ENCODE assay signal across 8 cellular contexts in the genomic region with DNA sequence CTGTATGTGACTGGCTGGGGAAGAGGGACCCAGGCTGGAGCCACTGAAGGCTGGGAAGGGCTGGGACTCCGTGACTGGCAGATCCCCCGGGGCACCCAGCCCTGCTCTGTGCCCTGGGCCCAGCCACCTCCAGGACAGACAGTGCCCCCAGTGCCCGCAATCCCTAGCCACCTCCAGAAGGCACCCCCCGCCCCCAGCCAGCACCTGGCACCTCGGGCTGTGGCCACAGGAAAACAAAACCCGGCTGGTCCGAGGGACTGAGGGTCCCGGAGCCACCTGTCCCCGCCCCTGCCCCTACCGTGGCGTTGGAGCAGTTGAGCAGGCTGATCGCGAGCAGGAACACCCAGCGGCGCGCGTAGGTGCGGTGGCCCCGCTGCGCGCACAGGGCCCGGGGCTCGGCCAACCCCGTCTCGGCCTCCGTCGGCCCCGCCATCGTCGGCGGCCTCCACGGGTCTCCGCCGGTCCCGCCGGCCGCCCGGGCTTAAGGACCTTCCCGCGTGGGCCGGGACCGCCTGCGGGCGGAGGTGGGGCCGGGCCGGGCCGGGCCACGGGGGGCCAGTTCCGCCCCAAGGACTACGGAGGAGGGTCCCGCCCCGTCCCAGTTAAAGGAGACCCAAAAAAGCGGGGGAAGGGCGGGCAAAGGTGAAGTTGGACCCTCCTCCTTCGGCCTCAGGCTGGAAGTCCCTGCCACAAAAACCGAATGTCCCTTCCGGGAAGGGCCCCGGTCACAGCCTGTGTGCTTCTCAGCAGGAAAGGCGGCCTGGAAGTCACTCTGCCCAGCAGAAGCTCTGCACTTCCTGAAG. TPM values are rescaled to one million over a fixed set of nuclear protein-coding genes. Genes with fewer than 3 reads are reported as not detected.
A peak's percentile ranks its signal among the peaks of the same experiment; 100 is the strongest.
DNase-seq lines count a peak whose midpoint lies in the region; ATAC-seq and TF ChIP-seq lines count a peak whose summit lies in the region.

A gene (minus strand): TSS at position 457 of the 803 bp plus-strand sequence. CDS start 24 bp downstream, at position 433.

- H3K79me2 ChIP-seq in fibroblast of lung (ENCODE audit: control insufficient read depth, insufficient read depth, low read length) = no peaks in the 10 kb centered on the region

- H3K9me3 ChIP-seq in A673 (ENCODE audit: low read depth, low read length, poor library complexity, severe bottlenecking) (no peaks in the 10 kb centered on the region), IMR-90 (ENCODE audit: control insufficient read depth, insufficient read depth, low read length) (no peaks in the 10 kb centered on the region), fibroblast of lung (ENCODE audit: control insufficient read depth, insufficient read depth, low read depth, low read length) (no peaks in the 10 kb centered on the region)

- no peaks in the 10 kb centered on the region for H4K20me1 ChIP-seq in IMR-90 (ENCODE audit: insufficient read depth, low read length)
- no peaks in the 10 kb centered on the region for H4K20me1 ChIP-seq in fibroblast of lung (ENCODE audit: control insufficient read depth, extremely low read depth, insufficient read depth, low read length)

- H3K9ac ChIP-seq in IMR-90 (ENCODE audit: low read depth, low read length) (no peak within 1 kb of the TSS), fibroblast of lung (ENCODE audit: insufficient read depth, low read length) (no peak within 1 kb of the TSS)

- ATAC-seq in IMR-90 (ENCODE audit: low read depth) (no peak), naive B cell (ENCODE audit: low read depth in 2 of 2) (peak; percentile 60 to 66), HG03354 (IDR thresholded peaks at IDR 0.05; ENCODE audit: poor library complexity, severe bottlenecking, unreplicated experiment) (no peak)

- no peak within 1 kb of the TSS for H3K18ac ChIP-seq in IMR-90 (ENCODE audit: low read depth, low read length)

- no peaks in the 10 kb centered on the region for H3K36me3 ChIP-seq in A673 (ENCODE audit: insufficient read depth, low read length, poor library complexity, severe bottlenecking)
- H3K36me3 ChIP-seq in IMR-90 (ENCODE audit: control insufficient read depth, insufficient read depth, low read length) = no peaks in the 10 kb centered on the region
- H3K36me3 ChIP-seq in fibroblast of lung (ENCODE audit: control insufficient read depth, insufficient read depth, low read length) = no peaks in the 10 kb centered on the region

- H3K4me1 Mint-ChIP-seq in naive B cell = peaks cover 4 to 12% (median 8%) of the 10 kb centered on the region in 3 donors

- peaks cover 0 to 4% of the 10 kb centered on the region in 2 experiments; a peak in 1 of 4 replicates for H3K79me1 ChIP-seq in IMR-90 (ENCODE audit: low read depth in 1 of 2, low read length in 2 of 2)

- TF ChIP-seq RAD21 in IMR-90 (IDR thresholded peaks at IDR 0.05; ENCODE audit: low read length) = no peak

- in situ Hi-C loops in IMR-90 (cut with MboI; ENCODE audit: low sequenced_read_pairs) (no loop called here), KBM-7 (cut with MboI; ENCODE audit: low pct_unique_long_range_greater_than_20kb, low sequenced_read_pairs) (no loop called here)

- no peak within 1 kb of the TSS for H3K4me2 ChIP-seq in IMR-90 (ENCODE audit: low read depth, low read length)
- peak within 1 kb of the TSS; percentile 51 for H3K4me2 ChIP-seq in fibroblast of lung (ENCODE audit: extremely low read depth, insufficient read depth, low read length)

- H4K91ac ChIP-seq in IMR-90 (ENCODE audit: insufficient read depth, low read depth, low read length) = 0 out of 2 replicates have a peak within 1 kb of the TSS, but pooled peaks have one; percentile 78

- H2BK20ac ChIP-seq in IMR-90 (ENCODE audit: low read depth, low read length) = peak within 1 kb of the TSS; percentile 71; the same call in 1 of the 2 replicates

- peaks cover 9% of the 10 kb centered on the region for H3K9me1 ChIP-seq in IMR-90 (ENCODE audit: insufficient read depth, low read length)

- H3K27ac ChIP-seq in A673 (ENCODE audit: low read depth, low read length, poor library complexity, severe bottlenecking) = no peak within 1 kb of the TSS
- H3K27ac ChIP-seq in IMR-90 (ENCODE audit: insufficient read depth, low read length) = no peak within 1 kb of the TSS; the same call in 1 of the 2 replicates
- H3K27ac ChIP-seq in fibroblast of lung (ENCODE audit: insufficient read depth, low read length) = peak within 1 kb of the TSS; percentile 25

- peak within 1 kb of the TSS; percentile 72 for H2AFZ ChIP-seq in IMR-90 (replicated peaks; ENCODE audit: low read length, poor library complexity)
- peak within 1 kb of the TSS; percentile 62 for H2AFZ ChIP-seq in fibroblast of lung (ENCODE audit: low read length)

- H3K23ac ChIP-seq in IMR-90 (ENCODE audit: low read depth, low read length) = peak within 1 kb of the TSS; percentile 37; the same call in 1 of the 2 replicates

- H2BK15ac ChIP-seq in IMR-90 (ENCODE audit: low read depth, low read length) = no peak within 1 kb of the TSS

- no peaks in the 10 kb centered on the region for H3K9me3 Mint-ChIP-seq in naive B cell

- WGBS in IMR-90 (ENCODE audit: extremely low coverage in 2 of 2, insufficient read length in 1 of 2), 2 experiments = 26% methylated on average over 23 of the region's 59 CpGs; no CpG with 5 or more reads in 1 of the 2 experiments

- intact Hi-C loops in A673 (cut with micrococcal nuclease; ENCODE audit: unreplicated experiment) = no loop called here
- intact Hi-C loops in IMR-90 (cut with micrococcal nuclease) = no loop called here

- peaks cover 4% of the 10 kb centered on the region for H3K4me1 ChIP-seq in A673 (ENCODE audit: insufficient read depth, low read length, poor library complexity, severe bottlenecking)
- H3K4me1 ChIP-seq in IMR-90 (ENCODE audit: control insufficient read depth, insufficient read depth, low read length) = peaks cover 12% of the 10 kb centered on the region
- H3K4me1 ChIP-seq in fibroblast of lung (ENCODE audit: control insufficient read depth, extremely low read depth, insufficient read depth, low read length) = peaks cover 8% of the 10 kb centered on the region

- peak within 1 kb of the TSS; percentile 89 for H2BK5ac ChIP-seq in IMR-90 (ENCODE audit: low read depth, low read length, poor library complexity, severe bottlenecking)

- peak within 1 kb of the TSS; percentile 65 for H2AK5ac ChIP-seq in IMR-90 (ENCODE audit: low read depth, low read length)

- H4K5ac ChIP-seq in IMR-90 (ENCODE audit: low read depth, low read length) = peak within 1 kb of the TSS; percentile 72; the same call in 1 of the 2 replicates

- H2AK9ac ChIP-seq in IMR-90 (replicated peaks; ENCODE audit: low read depth, low read length, poor library complexity) = peak within 1 kb of the TSS; percentile 97

- peaks cover 0 to 31% (median 16%) of the 10 kb centered on the region in 3 donors for H3K27me3 Mint-ChIP-seq in naive B cell

- TF ChIP-seq CTCF in A673 (conservative IDR thresholded peaks at IDR 0.05; ENCODE audit: low read depth, low read length) = no peak
- TF ChIP-seq CTCF in IMR-90 (conservative IDR thresholded peaks at IDR 0.05; ENCODE audit: low read depth, low read length) = no peak
- no peak for TF ChIP-seq CTCF in fibroblast of lung (conservative IDR thresholded peaks at IDR 0.05 in 1 of 2, IDR thresholded peaks at IDR 0.05 in 1 of 2; ENCODE audit: low read depth in 1 of 2, low read length in 2 of 2)

- H3K4me3 ChIP-seq in A673 (ENCODE audit: low read depth, low read length, poor library complexity, severe bottlenecking) = peak within 1 kb of the TSS; percentile 35
- H3K4me3 ChIP-seq in IMR-90 (ENCODE audit: insufficient read depth, low read depth, low read length) = no peak within 1 kb of the TSS
- H3K4me3 ChIP-seq in fibroblast of lung (replicated peaks in 1 of 4; ENCODE audit: control extremely low read depth in 1 of 4, insufficient read depth in 1 of 4, low read depth in 3 of 4, low read length in 4 of 4) = peak within 1 kb of the TSS in 2 of 4 experiments; percentile 12 to 40

- H3K4ac ChIP-seq in IMR-90 (ENCODE audit: low read depth, low read length) = peak within 1 kb of the TSS; percentile 49

- H3K4me3 Mint-ChIP-seq in naive B cell = peak within 1 kb of the TSS in 7 of 8 donors; percentile 19 to 65 (median 42)

- H3K27ac Mint-ChIP-seq in naive B cell = peak within 1 kb of the TSS in 1 of 6 donors; percentile 62

- no peak for TF ChIP-seq POLR2A in IMR-90 (IDR thresholded peaks at IDR 0.05; ENCODE audit: low read depth, low read length)

- no peaks in the 10 kb centered on the region for H3K27me3 ChIP-seq in A673 (replicated peaks; ENCODE audit: insufficient read depth, low read depth, low read length, poor library complexity)
- peaks cover 9% of the 10 kb centered on the region for H3K27me3 ChIP-seq in IMR-90 (ENCODE audit: control insufficient read depth, insufficient read depth, low read length)
- H3K27me3 ChIP-seq in fibroblast of lung (ENCODE audit: control insufficient read depth, insufficient read depth, low read length) = no peaks in the 10 kb centered on the region

- peak within 1 kb of the TSS in 1 of 2 experiments; percentile 77; a peak in 2 of 4 replicates for H4K8ac ChIP-seq in IMR-90 (ENCODE audit: low read depth in 2 of 2, low read length in 2 of 2)

- no peak within 1 kb of the TSS for H3K56ac ChIP-seq in IMR-90 (ENCODE audit: extremely low read depth, insufficient read depth, low read length)

- POLR2A ChIA-PET in A673 (lab: Charles Lee; ENCODE audit: low non-redundant PET) = no interaction called here
- POLR2A ChIA-PET in IMR-90 (lab: Charles Lee; ENCODE audit: unreplicated experiment) = no interaction called here

- DNase-seq in A673 (ENCODE audit: low spot score) (no peak), IMR-90 (no peak), fibroblast of lung (ENCODE audit: low read depth in 2 of 2) (no peak), naive B cell (no peak), KBM-7 (no peak), cerebellar nuclear complex (lab: John Stamatoyannopoulos, UW) (no peak), KG1 (lab: John Stamatoyannopoulos, UW) (no peak)

- BruUV-seq in A673 (replicated peaks; lab: Mats Ljungman, UMichigan) (no TSS peak), IMR-90 (replicated peaks; lab: Mats Ljungman, UMichigan) (no TSS peak)

- peak within 1 kb of the TSS; percentile 94 for H3K14ac ChIP-seq in IMR-90 (replicated peaks; ENCODE audit: low read depth, low read length)

- H3K36me3 Mint-ChIP-seq in naive B cell = no peaks in the 10 kb centered on the region

- peak within 1 kb of the TSS; percentile 60; the same call in 1 of the 2 replicates for H2BK120ac ChIP-seq in IMR-90 (ENCODE audit: low read depth, low read length)

- dilution Hi-C loops in IMR-90 (cut with HindIII; ENCODE audit: low sequenced_read_pairs, unreplicated experiment) = no loop called here

- CTCF ChIA-PET in A673 (lab: Charles Lee) = no interaction called here
- CTCF ChIA-PET in IMR-90 (lab: Yijun Ruan, JAX) = interaction anchor here (0.6 kb wide), 1 partner anchor 1010 kb away, joined by 6 read pairs; no protein-coding TSS in a partner anchor

RNA-seq across cellular contexts. Expression of the gene that starts here (rescaled TPM):
- total RNA-seq in A673 (2021) (0.47 and 1.7 TPM in 2 replicates), IMR-90 (2012; rRNA removed) (under 0.01 TPM in 2 replicates), fibroblast of lung (3.9 and 5.1 TPM in 2 replicates)
- polyA plus RNA-seq in IMR-90 (2012; rRNA removed) (0.32 and 0.36 TPM in 2 replicates), fibroblast of lung (0.42 and 0.62 TPM in 2 replicates), naive B cell (ENCODE audit: low read depth in 6 of 6) (under 1 TPM in 3 of 6 donors, not detected in 3; 0.22 to 0.54 (median 0.43) TPM)
- 0.09 and 0.27 TPM in 2 replicates for polyA plus RNA-seq in IMR-90 (2012; cell fraction: cytosol; rRNA removed)
- 0.54 and 1.4 TPM in 2 replicates for polyA plus RNA-seq in IMR-90 (2012; cell fraction: nucleus; rRNA removed; ENCODE audit: low replicate concordance)
- polyA plus RNA-seq in fibroblast of lung (2012) = 0.99 and 1.1 TPM in 2 replicates
- polyA minus RNA-seq in fibroblast of lung (ENCODE audit: low replicate concordance) = 0.30 and 0.35 TPM in 2 replicates

Comparison
In these comparisons a context has a peak if more than half of its experiments do, and no peak if none do; other contexts are left out.
1. Peak in ATAC-seq in naive B cell; RNA of the gene not detected or under 1 TPM.